ENCODE assay signal across 24 cellular contexts in the genomic region with DNA sequence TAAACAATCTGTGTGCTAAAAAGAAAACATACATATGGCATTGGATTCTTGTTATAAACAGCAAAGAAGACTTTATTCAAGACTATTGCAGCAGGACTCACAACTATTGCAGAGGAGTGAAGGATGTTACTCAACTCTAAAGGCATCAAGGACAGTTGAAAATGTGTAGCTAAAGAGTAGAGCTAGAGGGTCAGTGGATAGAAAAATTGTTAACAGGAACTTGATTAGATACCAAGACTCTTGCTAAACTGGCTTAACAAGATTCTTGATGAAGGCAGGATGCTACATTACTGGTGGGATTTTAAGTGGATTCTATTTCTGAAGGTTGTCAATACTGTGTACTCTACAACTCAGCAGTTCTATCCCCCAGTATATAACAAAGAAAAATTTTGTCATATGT.
"Had no signal": no experiment of that assay in that cellular context is flagged by ENCODE, and none has a peak within 500 bp of the region (broad histone marks: within the 10 kb centered on the region; RNA-seq: fewer than 3 reads in every experiment).

No MANE protein-coding gene starts in this region.

- H3K9me3 Mint-ChIP-seq: activated naive CD4-positive, alpha-beta T cell treated with anti-CD3 and anti-CD28 coated beads for 36 hours; activated naive CD8-positive, alpha-beta T cell treated with anti-CD3 and anti-CD28 coated beads, Interleukin-2, amount 10 ng/mL, durations not matched to agents 7 days and 5 days; neural progenitor cell; stimulated activated effector memory CD8-positive, alpha-beta T cell treated with anti-CD3 and anti-CD28 coated beads, Interleukin-12 subunit alpha, Interleukin-12 subunit beta, amount 100 ng/mL, for 72 hours had no signal

- H3K4me1 ChIP-seq: esophagus squamous epithelium, heart left ventricle, lower lobe of right lung, neural progenitor cell, tibial artery had no signal

- H3K36me3 ChIP-seq: esophagus squamous epithelium, heart left ventricle, lower lobe of right lung, neural progenitor cell, tibial artery had no signal

- H3K27me3 Mint-ChIP-seq: activated B cell treated with CpG ODN at 0.5 μM for 24 hours; activated CD4-positive, alpha-beta T cell treated with anti-CD3 and anti-CD28 coated beads for 36 hours; activated naive CD8-positive, alpha-beta T cell treated with anti-CD3 and anti-CD28 coated beads, Interleukin-2, amount 10 ng/mL, durations not matched to agents 7 days and 5 days; naive thymus-derived CD8-positive, alpha-beta T cell; stimulated activated naive CD8-positive, alpha-beta T cell treated with anti-CD3 and anti-CD28 coated beads, Interleukin-15, amount 100 ng/mL, for 72 hours had no signal

- FAIRE-seq: kidney had no signal

- H2AFZ ChIP-seq: neural progenitor cell had no signal

- ATAC-seq: activated CD4-positive, alpha-beta T cell treated with anti-CD3 and anti-CD28 coated beads for 36 hours; activated T-cell treated with anti-CD3 and anti-CD28 coated beads, Interleukin-2, amount 50 U/mL, for 72 hours; heart left ventricle; left lobe of liver; lower lobe of right lung; naive thymus-derived CD8-positive, alpha-beta T cell; sciatic nerve; stimulated activated effector memory CD8-positive, alpha-beta T cell treated with anti-CD3 and anti-CD28 coated beads, Interleukin-12 subunit alpha, Interleukin-12 subunit beta, amount 100 ng/mL, for 72 hours; stimulated activated naive CD8-positive, alpha-beta T cell treated with anti-CD3 and anti-CD28 coated beads, Interleukin-15, amount 100 ng/mL, for 72 hours had no signal

- H3K27ac ChIP-seq: coronary artery, esophagus squamous epithelium, heart left ventricle, lower lobe of right lung, neural progenitor cell, tibial artery had no signal

- H3K4me1 Mint-ChIP-seq: activated B cell treated with CpG ODN at 0.5 μM for 24 hours; activated CD4-positive, alpha-beta T cell treated with anti-CD3 and anti-CD28 coated beads for 36 hours; activated naive CD8-positive, alpha-beta T cell treated with anti-CD3 and anti-CD28 coated beads, Interleukin-2, amount 10 ng/mL, durations not matched to agents 7 days and 5 days; naive thymus-derived CD8-positive, alpha-beta T cell; neural progenitor cell; stimulated activated effector memory CD8-positive, alpha-beta T cell treated with anti-CD3 and anti-CD28 coated beads, Interleukin-12 subunit alpha, Interleukin-12 subunit beta, amount 100 ng/mL, for 72 hours; stimulated activated naive CD8-positive, alpha-beta T cell treated with anti-CD3 and anti-CD28 coated beads, Interleukin-15, amount 100 ng/mL, for 72 hours had no signal

- H3K4me3 ChIP-seq: coronary artery, esophagus squamous epithelium, heart left ventricle, lower lobe of right lung, neural progenitor cell, tibial artery had no signal

- H3K4me2 ChIP-seq: neural progenitor cell had no signal

- H3K4me3 Mint-ChIP-seq: activated B cell treated with CpG ODN at 0.5 μM for 24 hours; activated CD4-positive, alpha-beta T cell treated with anti-CD3 and anti-CD28 coated beads for 36 hours; activated naive CD4-positive, alpha-beta T cell treated with anti-CD3 and anti-CD28 coated beads for 36 hours; activated naive CD8-positive, alpha-beta T cell treated with anti-CD3 and anti-CD28 coated beads, Interleukin-2, amount 10 ng/mL, durations not matched to agents 7 days and 5 days; activated T-cell treated with anti-CD3 and anti-CD28 coated beads, Interleukin-2, amount 50 U/mL, for 72 hours; naive thymus-derived CD8-positive, alpha-beta T cell; neural progenitor cell; stimulated activated effector memory CD8-positive, alpha-beta T cell treated with anti-CD3 and anti-CD28 coated beads, Interleukin-12 subunit alpha, Interleukin-12 subunit beta, amount 100 ng/mL, for 72 hours; stimulated activated naive CD8-positive, alpha-beta T cell treated with anti-CD3 and anti-CD28 coated beads, Interleukin-15, amount 100 ng/mL, for 72 hours had no signal

- H3K27me3 ChIP-seq: esophagus squamous epithelium, heart left ventricle, neural progenitor cell, tibial artery had no signal

- H3K27ac Mint-ChIP-seq: activated B cell treated with CpG ODN at 0.5 μM for 24 hours; activated CD4-positive, alpha-beta T cell treated with anti-CD3 and anti-CD28 coated beads for 36 hours; activated naive CD4-positive, alpha-beta T cell treated with anti-CD3 and anti-CD28 coated beads for 36 hours; activated naive CD8-positive, alpha-beta T cell treated with anti-CD3 and anti-CD28 coated beads, Interleukin-2, amount 10 ng/mL, durations not matched to agents 7 days and 5 days; activated T-cell treated with anti-CD3 and anti-CD28 coated beads, Interleukin-2, amount 50 U/mL, for 72 hours; naive thymus-derived CD8-positive, alpha-beta T cell; neural progenitor cell; stimulated activated effector memory CD8-positive, alpha-beta T cell treated with anti-CD3 and anti-CD28 coated beads, Interleukin-12 subunit alpha, Interleukin-12 subunit beta, amount 100 ng/mL, for 72 hours; stimulated activated naive CD8-positive, alpha-beta T cell treated with anti-CD3 and anti-CD28 coated beads, Interleukin-15, amount 100 ng/mL, for 72 hours had no signal

- H3K36me3 Mint-ChIP-seq: activated naive CD8-positive, alpha-beta T cell treated with anti-CD3 and anti-CD28 coated beads, Interleukin-2, amount 10 ng/mL, durations not matched to agents 7 days and 5 days; naive thymus-derived CD8-positive, alpha-beta T cell; neural progenitor cell; stimulated activated effector memory CD8-positive, alpha-beta T cell treated with anti-CD3 and anti-CD28 coated beads, Interleukin-12 subunit alpha, Interleukin-12 subunit beta, amount 100 ng/mL, for 72 hours had no signal

- H3K9me3 ChIP-seq: esophagus squamous epithelium, heart left ventricle, lower lobe of right lung, tibial artery had no signal

- DNase-seq: activated B cell treated with CpG ODN at 0.5 μM for 24 hours; activated CD4-positive, alpha-beta T cell treated with anti-CD3 and anti-CD28 coated beads for 36 hours; activated CD4-positive, alpha-beta T cell treated with anti-CD3 and anti-CD28 coated beads, Interleukin-2, amount 50 U/mL, for 4 hours; activated effector memory CD4-positive, alpha-beta T cell treated with Interleukin-2 at 50 U/mL for 16 hours; activated naive CD4-positive, alpha-beta T cell treated with anti-CD3 and anti-CD28 coated beads for 36 hours; activated naive CD8-positive, alpha-beta T cell treated with anti-CD3 and anti-CD28 coated beads, Interleukin-2, amount 10 ng/mL, durations not matched to agents 7 days and 5 days; activated T-cell treated with anti-CD3 and anti-CD28 coated beads, Interleukin-2, amount 50 U/mL, for 72 hours; amniotic stem cell; cerebellar nuclear complex; esophagus squamous epithelium; heart left ventricle; kidney; lower lobe of right lung; naive thymus-derived CD8-positive, alpha-beta T cell; posterior cingulate gyrus; small intestine; stimulated activated CD4-positive, alpha-beta T cell treated with anti-CD3 and anti-CD28 coated beads, Interleukin-2, amount 100 ng/mL, for 24 hours; stimulated activated naive CD8-positive, alpha-beta T cell treated with anti-CD3 and anti-CD28 coated beads, Interleukin-15, amount 100 ng/mL, for 72 hours; tibial artery had no signal

- H3K9ac ChIP-seq: neural progenitor cell had no signal
